Comparison of ENCODE assay signal across 19 cellular contexts in genomic region chr1:185555743-185556142, GRCh38.
DNase-seq lines count a peak whose midpoint lies in the region; ATAC-seq and TF ChIP-seq lines count a peak whose summit lies in the region.
"Had no signal": no experiment of that assay in that cellular context is flagged by ENCODE, and none has a peak within 500 bp of the region (broad histone marks: within the 10 kb centered on the region; RNA-seq: fewer than 3 reads in every experiment).

No MANE protein-coding gene starts in this region.

- no peak overlapping the region for H3K4me3 ChIP-seq in mucosa of descending colon
- no peak overlapping the region for H3K4me3 ChIP-seq in brain microvascular endothelial cell (ENCODE audit: low read depth, low read length)
- H3K4me3 ChIP-seq: BLaER1 had no signal

- in situ Hi-C loops in brain microvascular endothelial cell (cut with HindIII; ENCODE audit: low pct_ligation_motif_present, low sequenced_read_pairs): no loop called here

- H3K9me3 ChIP-seq in mucosa of descending colon: no peaks in the 10 kb centered on the region
- H3K9me3 ChIP-seq: BE2C, BLaER1, Caco-2 had no signal

- H3K36me3 ChIP-seq in mucosa of descending colon (ENCODE audit: low read depth) (no peaks in the 10 kb centered on the region), brain microvascular endothelial cell (replicated peaks) (no peaks in the 10 kb centered on the region)
- H3K36me3 ChIP-seq: BE2C, BLaER1 had no signal

- DNase-seq in left colon (no peak), mucosa of descending colon (no peak), COLO829 (ENCODE audit: low spot score) (no peak), anterior cingulate cortex (lab: John Stamatoyannopoulos, UW) (no peak), brain microvascular endothelial cell (no peak)
- DNase-seq: 8988T; ACHN; BE2C; C1 segment of cervical spinal cord; Caco-2; Calu3; CD4-positive, alpha-beta memory T cell; CD4-positive, CD25-positive, alpha-beta regulatory T cell; CD8-positive, alpha-beta memory T cell; DMS79 treated with DMSO at 0.1 percent for 48 hours; GF-D8 had no signal

- H3K4me1 ChIP-seq in mucosa of descending colon (ENCODE audit: low read depth): peaks cover 19% of the 10 kb centered on the region
- H3K4me1 ChIP-seq: BE2C, Caco-2 had no signal

- H3K27me3 ChIP-seq in brain microvascular endothelial cell (replicated peaks): no peaks in the 10 kb centered on the region
- H3K27me3 ChIP-seq: BE2C, BLaER1 had no signal

- peak; percentile 88 for ATAC-seq in left colon
- peak; percentile 71 for ATAC-seq in mucosa of descending colon
- ATAC-seq in GM21528 (IDR thresholded peaks at IDR 0.05; ENCODE audit: low FRiP score, unreplicated experiment): no peak

- intact Hi-C loops in left colon (cut with DNase I, micrococcal nuclease) (no loop called here), mucosa of descending colon (cut with DNase I, micrococcal nuclease) (no loop called here)

- TF ChIP-seq CTCF in VCaP (conservative IDR thresholded peaks at IDR 0.05) (no peak), mucosa of descending colon (IDR thresholded peaks at IDR 0.05) (no peak), brain microvascular endothelial cell (IDR thresholded peaks at IDR 0.05; ENCODE audit: low read depth, low read length, missing control alignments) (no peak)

- H3K27ac ChIP-seq in VCaP (peak overlapping the region; percentile 13; the same call in 1 of the 2 replicates), brain microvascular endothelial cell (no peak overlapping the region)
- H3K27ac ChIP-seq: BLaER1 had no signal
